Comparison of ENCODE assay signal across 7 cellular contexts in the genomic region with DNA sequence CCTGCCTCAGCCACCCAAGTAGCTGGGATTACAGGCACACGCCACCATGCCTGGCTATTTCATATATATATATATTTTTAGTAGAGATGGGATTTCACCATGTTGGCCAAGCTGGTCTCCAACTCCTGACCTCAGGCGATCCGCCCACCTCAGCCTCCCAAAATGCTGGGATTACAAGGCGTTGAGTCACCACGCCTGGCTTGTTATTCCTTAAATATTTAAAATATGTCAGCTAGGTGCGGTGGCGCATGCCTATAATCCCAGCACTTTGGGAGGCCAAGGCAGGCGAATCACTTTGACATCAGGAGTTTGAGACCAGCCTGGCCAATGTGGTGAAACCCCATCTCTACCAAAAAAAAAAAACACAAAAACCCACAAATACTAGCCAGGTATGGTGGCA. TPM values are rescaled to one million over a fixed set of nuclear protein-coding genes. Genes with fewer than 3 reads are reported as not detected.
A peak's percentile ranks its signal among the peaks of the same experiment; 100 is the strongest.
DNase-seq lines count a peak whose midpoint lies in the region; ATAC-seq and TF ChIP-seq lines count a peak whose summit lies in the region.
"Not testable (repeated sequence)": the region's sequence is repeated elsewhere in the genome, so short reads cannot be mapped to it uniquely, and the experiment has no call there.

No MANE protein-coding gene starts in this region.

- H3K27me3 ChIP-seq in RWPE2 (ENCODE audit: insufficient read depth, poor library complexity, severe bottlenecking): not testable (repeated sequence)

- H3K9me3 ChIP-seq in RWPE2 (ENCODE audit: severe bottlenecking): not testable (repeated sequence)

- H3K4me1 ChIP-seq in RWPE2 (ENCODE audit: insufficient read depth, poor library complexity, severe bottlenecking): peaks cover 11% of the 10 kb centered on the region

- not testable (repeated sequence) for BruUV-seq in MCF 10A (replicated peaks; lab: Mats Ljungman, UMichigan)

- not testable (repeated sequence) for H3K36me3 ChIP-seq in RWPE2 (ENCODE audit: low read depth)

- H3K27ac Mint-ChIP-seq in MCF 10A (ENCODE audit: low read depth, unreplicated experiment): not testable (repeated sequence)

- TF ChIP-seq CTCF in RWPE2 (IDR thresholded peaks at IDR 0.05; ENCODE audit: poor library complexity, severe bottlenecking); MCF 10A (IDR thresholded peaks at IDR 0.05; ENCODE audit: unreplicated experiment); fibroblast of mammary gland (conservative IDR thresholded peaks at IDR 0.05; ENCODE audit: control insufficient read depth, insufficient read depth, low read depth, low read length): not testable (repeated sequence)

- H3K4me1 Mint-ChIP-seq in MCF 10A (ENCODE audit: insufficient read depth, unreplicated experiment): not testable (repeated sequence)

- intact Hi-C loops in MCF 10A (cut with micrococcal nuclease): not testable (repeated sequence)

- CTCF ChIA-PET in MCF 10A (lab: Yijun Ruan, JAX): interaction anchor here (0.7 to 1.9 kb wide), 4 partner anchors 15 to 242 kb away, joined by 4 to 5 read pairs (median 5); partner anchors contain the start of gene ORMDL2

- H3K27me3 Mint-ChIP-seq in MCF 10A (ENCODE audit: insufficient read depth, unreplicated experiment): not testable (repeated sequence)

- H3K9me3 Mint-ChIP-seq in MCF 10A (ENCODE audit: unreplicated experiment): not testable (repeated sequence)

- peak; percentile 64 for ATAC-seq in RWPE2 (ENCODE audit: low read depth)

- POLR2A ChIA-PET in MCF 10A (lab: Yijun Ruan, JAX): interaction anchor here (0.7 kb wide), 1 partner anchor 14 kb away, joined by 3 read pairs; no protein-coding TSS in a partner anchor

- not testable (repeated sequence) for H3K4me3 ChIP-seq in RWPE2 (ENCODE audit: severe bottlenecking); fibroblast of mammary gland (ENCODE audit: control insufficient read depth, low read depth, low read length)

- peak; percentile 54 for DNase-seq in Daoy (ENCODE audit: low read depth)
- peak; percentile 70 for DNase-seq in HCEC 1CT
- DNase-seq in LHCN-M2 (ENCODE audit: low read depth): peak; percentile 31
- DNase-seq in RWPE2 (ENCODE audit: low spot score): not testable (repeated sequence)
- peak; percentile 56 for DNase-seq in MCF 10A (ENCODE audit: unreplicated experiment)
- peak; percentile 39 for DNase-seq in fibroblast of mammary gland (ENCODE audit: low read depth)
- DNase-seq in islet precursor cell: peak; percentile 90

- H3K27ac ChIP-seq in RWPE2 (ENCODE audit: poor library complexity, severe bottlenecking): not testable (repeated sequence)

- H3K36me3 Mint-ChIP-seq in MCF 10A (ENCODE audit: insufficient read depth, unreplicated experiment): not testable (repeated sequence)

- not testable (repeated sequence) for H3K4me3 Mint-ChIP-seq in MCF 10A (ENCODE audit: unreplicated experiment)

RNA-seq across cellular contexts. Expression of gene RPS26, which starts 18.2 kb away (rescaled TPM):
- 1,984 and 2,181 TPM in 2 replicates for total RNA-seq in Daoy (2014; rRNA removed; shearing (Covaris generic))
- total RNA-seq in LHCN-M2 (2014; rRNA removed) (414 and 1,103 TPM in 2 replicates), MCF 10A (2022) (45.1 and 67.3 TPM in 2 replicates)
- 1,475 TPM for polyA plus RNA-seq in LHCN-M2 (2012)

RNA-seq across cellular contexts. Expression of gene ERBB3, which starts 20.0 kb away (rescaled TPM):
- total RNA-seq in Daoy (2014; rRNA removed; shearing (Covaris generic)): 0.63 TPM in 1 of 2 replicates, not detected in the other
- total RNA-seq in LHCN-M2 (2014; rRNA removed) (1.7 TPM in 1 of 2 replicates, not detected in the other), MCF 10A (2022) (1.1 and 3.7 TPM in 2 replicates)
- 0.73 TPM for polyA plus RNA-seq in LHCN-M2 (2012)

RNA-seq across cellular contexts. Expression of gene IKZF4, which starts 39.1 kb away (rescaled TPM):
- total RNA-seq in Daoy (2014; rRNA removed; shearing (Covaris generic)): 0.12 and 0.40 TPM in 2 replicates
- 2.2 and 3.4 TPM in 2 replicates for total RNA-seq in LHCN-M2 (2014; rRNA removed)
- 2.4 TPM for polyA plus RNA-seq in LHCN-M2 (2012)
- 2.4 and 3.4 TPM in 2 replicates for total RNA-seq in MCF 10A (2022)

RNA-seq across cellular contexts. Expression of gene PA2G4, which starts 44.4 kb away (rescaled TPM):
- total RNA-seq in Daoy (2014; rRNA removed; shearing (Covaris generic)): 384 and 456 TPM in 2 replicates
- total RNA-seq in LHCN-M2 (2014; rRNA removed): 247 and 307 TPM in 2 replicates
- 139 TPM for polyA plus RNA-seq in LHCN-M2 (2012)
- total RNA-seq in MCF 10A (2022): 158 and 205 TPM in 2 replicates

RNA-seq across cellular contexts. Expression of gene RPL41, which starts 56.5 kb away (rescaled TPM):
- total RNA-seq in Daoy (2014; rRNA removed; shearing (Covaris generic)): 4,200 and 4,689 TPM in 2 replicates
- total RNA-seq in LHCN-M2 (2014; rRNA removed) (1,853 and 1,922 TPM in 2 replicates), MCF 10A (2022) (4,675 and 4,734 TPM in 2 replicates)
- 8,168 TPM for polyA plus RNA-seq in LHCN-M2 (2012)
